ENCODE assay signal across 8 cellular contexts in the genomic region with DNA sequence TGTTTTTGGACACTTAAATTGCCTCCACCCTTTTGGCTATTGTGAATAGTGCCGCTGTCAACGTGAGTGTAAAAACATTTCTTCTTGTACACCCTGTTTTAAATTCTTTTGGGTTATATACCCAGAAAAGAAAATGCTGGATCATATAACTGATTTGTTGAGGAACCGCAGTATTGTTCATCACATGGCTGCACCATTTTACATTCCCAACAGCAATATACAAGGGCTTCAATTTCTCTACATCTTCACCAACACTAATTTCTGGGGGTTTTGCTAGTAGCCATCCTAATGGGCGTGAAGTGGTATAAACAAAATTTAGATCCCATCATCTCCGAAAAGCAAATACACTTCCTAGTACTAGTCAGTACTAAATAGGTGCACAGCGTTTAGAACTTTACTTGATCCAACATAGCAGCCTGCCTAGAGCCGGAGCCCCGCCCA. TPM values are rescaled to one million over a fixed set of nuclear protein-coding genes. Genes with fewer than 3 reads are reported as not detected.
DNase-seq lines count a peak whose midpoint lies in the region; ATAC-seq and TF ChIP-seq lines count a peak whose summit lies in the region.

No MANE protein-coding gene starts in this region.

- peaks cover 4% of the 10 kb centered on the region for H3K36me3 ChIP-seq in colonic mucosa

- H3K4me3 ChIP-seq in colonic mucosa, result peak overlapping the region; percentile 85

- in situ Hi-C loops in GM13977 (cut with MboI; ENCODE audit: low pct_unique_long_range_greater_than_20kb, low sequenced_read_pairs, unreplicated experiment), result loop anchor here (25.0 kb wide), 1 partner anchor 619 kb away; no protein-coding TSS in a partner anchor

- H3K27ac ChIP-seq in C4-2B, result peak overlapping the region; percentile 89
- H3K27ac ChIP-seq in colonic mucosa, result peak overlapping the region; percentile 96

- H3K9me3 Mint-ChIP-seq in IgD-negative memory B cell, result no peaks in the 10 kb centered on the region
- H3K9me3 Mint-ChIP-seq in natural killer cell treated with Interleukin-12 subunit alpha and Interleukin-12 subunit beta and Interleukin-15 and Interleukin-18, amount 100 ng/mL, for 72 hours, result no peaks in the 10 kb centered on the region

- peak overlapping the region; percentile 86 to 97 (median 92) for H3K4me3 Mint-ChIP-seq in IgD-negative memory B cell
- peak overlapping the region; percentile 83 for H3K4me3 Mint-ChIP-seq in natural killer cell treated with Interleukin-12 subunit alpha and Interleukin-12 subunit beta and Interleukin-15 and Interleukin-18, amount 100 ng/mL, for 72 hours

- peaks cover 0 to 14% (median 14%) of the 10 kb centered on the region in 3 donors for H3K4me1 Mint-ChIP-seq in IgD-negative memory B cell
- H3K4me1 Mint-ChIP-seq in natural killer cell treated with Interleukin-12 subunit alpha and Interleukin-12 subunit beta and Interleukin-15 and Interleukin-18, amount 100 ng/mL, for 72 hours (ENCODE audit: low read depth in 2 of 2), result peaks cover 15 to 17% of the 10 kb centered on the region in 2 donors

- H3K27ac Mint-ChIP-seq in IgD-negative memory B cell, result peak overlapping the region; percentile 85 to 98 (median 93)
- H3K27ac Mint-ChIP-seq in natural killer cell treated with Interleukin-12 subunit alpha and Interleukin-12 subunit beta and Interleukin-15 and Interleukin-18, amount 100 ng/mL, for 72 hours, result peak overlapping the region; percentile 60 to 72

- no peaks in the 10 kb centered on the region for H3K27me3 ChIP-seq in colonic mucosa

- intact Hi-C loops in colonic mucosa (cut with DNase I), result no loop called here

- ATAC-seq in natural killer cell treated with Interleukin-12 subunit alpha and Interleukin-12 subunit beta and Interleukin-15 and Interleukin-18, amount 100 ng/mL, for 72 hours, result no peak

- H3K9me3 ChIP-seq in colonic mucosa, result no peaks in the 10 kb centered on the region

- no peak for DNase-seq in colonic mucosa
- DNase-seq in natural killer cell treated with Interleukin-12 subunit alpha and Interleukin-12 subunit beta and Interleukin-15 and Interleukin-18, amount 100 ng/mL, for 72 hours (ENCODE audit: low spot score), result no peak
- DNase-seq in NCI-H1930 (lab: John Stamatoyannopoulos, UW), result no peak
- no peak for DNase-seq in GM13977 (ENCODE audit: low spot score)
- no peak for DNase-seq in stimulated activated CD4-positive, alpha-beta T cell treated with anti-CD3 and anti-CD28 coated beads, Interleukin-1b, Interleukin-23, amount 100 ng/mL, for 48 hours
- no peak for DNase-seq in stimulated activated naive CD4-positive, alpha-beta T cell (lab: John Stamatoyannopoulos, UW)

- peaks cover 4% of the 10 kb centered on the region for H3K36me3 Mint-ChIP-seq in IgD-negative memory B cell
- no peaks in the 10 kb centered on the region for H3K36me3 Mint-ChIP-seq in natural killer cell treated with Interleukin-12 subunit alpha and Interleukin-12 subunit beta and Interleukin-15 and Interleukin-18, amount 100 ng/mL, for 72 hours

- H3K4me1 ChIP-seq in colonic mucosa, result no peaks in the 10 kb centered on the region

- TF ChIP-seq CTCF in C4-2B (conservative IDR thresholded peaks at IDR 0.05) (no peak), colonic mucosa (IDR thresholded peaks at IDR 0.05) (no peak), GM13977 (IDR thresholded peaks at IDR 0.05; ENCODE audit: extremely low read depth, insufficient read depth, missing control alignments) (no peak)

- peak overlapping the region; percentile 66 to 70 for H3K9ac ChIP-seq in colonic mucosa (ENCODE audit: low read depth in 2 of 2, low read length in 2 of 2)

- H3K27me3 Mint-ChIP-seq in IgD-negative memory B cell, result no peaks in the 10 kb centered on the region
- no peaks in the 10 kb centered on the region for H3K27me3 Mint-ChIP-seq in natural killer cell treated with Interleukin-12 subunit alpha and Interleukin-12 subunit beta and Interleukin-15 and Interleukin-18, amount 100 ng/mL, for 72 hours

RNA-seq across cellular contexts. Expression of a gene that starts 0.6 kb away (rescaled TPM):
- 17.3 TPM for polyA plus RNA-seq in IgD-negative memory B cell
- total RNA-seq in colonic mucosa, result 10 to 100 TPM; 13.4 to 31.7 TPM
- total RNA-seq in natural killer cell treated with Interleukin-12 subunit alpha and Interleukin-12 subunit beta and Interleukin-15 and Interleukin-18, amount 100 ng/mL, for 72 hours, result 1 to 10 TPM; 5.6 to 7.3 TPM

RNA-seq across cellular contexts. Expression of a gene that starts 39.4 kb away (rescaled TPM):
- 12.8 TPM for polyA plus RNA-seq in IgD-negative memory B cell
- total RNA-seq in colonic mucosa, result 10 to 100 TPM; 20.4 to 43.2 TPM
- 1 to 10 TPM; 1.7 to 5.8 TPM for total RNA-seq in natural killer cell treated with Interleukin-12 subunit alpha and Interleukin-12 subunit beta and Interleukin-15 and Interleukin-18, amount 100 ng/mL, for 72 hours

RNA-seq across cellular contexts. Expression of a gene that starts 49.6 kb away (rescaled TPM):
- polyA plus RNA-seq in IgD-negative memory B cell, result 13.0 TPM
- 10 to 100 TPM; 23.5 to 30.6 TPM for total RNA-seq in colonic mucosa
- 10 to 100 TPM; 28.2 to 41.4 TPM for total RNA-seq in natural killer cell treated with Interleukin-12 subunit alpha and Interleukin-12 subunit beta and Interleukin-15 and Interleukin-18, amount 100 ng/mL, for 72 hours
